ENCODE assay signal across 2 cellular contexts in genomic region chr1:17030186-17030585, GRCh38.
A peak's percentile ranks its signal among the peaks of the same experiment; 100 is the strongest.
TF ChIP-seq lines count a peak whose summit lies in the region.

No MANE protein-coding gene starts in this region.

TF ChIP-seq in A549, 52 proteins besides CTCF, POLR2A, EP300 and RAD21:
- TF ChIP-seq MAFK (IDR thresholded peaks at IDR 0.05; ENCODE audit: partially characterized antibody) (peak; percentile 82), E2F6 (IDR thresholded peaks at IDR 0.05; ENCODE audit: borderline replicate concordance, low read depth) (no peak)

TF ChIP-seq in HepG2, 621 proteins besides CTCF, POLR2A, EP300 and RAD21:
- no peak for TF ChIP-seq ZBTB4 (CRISPR knock-in tag; IDR thresholded peaks at IDR 0.05; ENCODE audit: borderline replicate concordance)
- TF ChIP-seq MAFK (conservative IDR thresholded peaks at IDR 0.05 in 1 of 2, IDR thresholded peaks at IDR 0.05 in 1 of 2; ENCODE audit: low read length in 2 of 2) = peak; percentile 80 to 95
- TF ChIP-seq MAFF (IDR thresholded peaks at IDR 0.05; ENCODE audit: low read depth, low read length) = peak; percentile 88
